In the genomic region with DNA sequence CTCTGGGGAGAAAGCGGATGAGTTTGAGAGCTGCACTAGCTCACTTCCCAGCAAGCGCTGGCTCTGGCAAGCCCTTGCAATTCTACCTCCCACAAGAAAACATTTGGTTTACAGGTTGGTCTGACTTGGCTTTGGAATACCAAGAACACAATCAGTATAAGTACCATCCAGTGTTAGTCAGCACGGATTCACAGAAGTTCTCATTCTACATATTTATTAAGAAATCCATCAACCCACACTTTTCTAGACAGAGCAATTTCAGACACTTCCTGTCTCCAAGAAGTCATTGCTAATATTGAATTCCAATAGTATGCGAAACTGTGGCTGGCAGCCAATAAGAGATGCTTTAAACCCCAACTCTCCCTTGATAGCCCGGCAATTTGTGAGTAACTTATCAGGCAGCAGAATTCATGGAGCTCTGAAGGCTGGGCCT, we compare ENCODE assay signal across 14 cellular contexts. TPM values are rescaled to one million over a fixed set of nuclear protein-coding genes. Genes with fewer than 3 reads are reported as not detected.
DNase-seq lines count a peak whose midpoint lies in the region; ATAC-seq, FAIRE-seq and TF ChIP-seq lines count a peak whose summit lies in the region.
"Had no signal": no experiment of that assay in that cellular context is flagged by ENCODE, and none has a peak within 500 bp of the region (broad histone marks: within the 10 kb centered on the region; RNA-seq: fewer than 3 reads in every experiment).

No MANE protein-coding gene starts in this region.

- intact Hi-C loops in left ventricle myocardium inferior (cut with micrococcal nuclease): loop anchor here (10.0 kb wide), 1 partner anchor 313 kb away; no protein-coding TSS in a partner anchor

- H3K9ac ChIP-seq in astrocyte (ENCODE audit: low read length): peak overlapping the region; percentile 29

- TF ChIP-seq CTCF in left ventricle myocardium inferior (IDR thresholded peaks at IDR 0.05; ENCODE audit: borderline replicate concordance) (no peak), right atrium auricular region (IDR thresholded peaks at IDR 0.05) (no peak), astrocyte (IDR thresholded peaks at IDR 0.05; ENCODE audit: insufficient read depth, low read depth, low read length) (no peak), fibroblast of villous mesenchyme (IDR thresholded peaks at IDR 0.05; ENCODE audit: insufficient read depth, low read depth, low read length) (no peak)

- H3K36me3 Mint-ChIP-seq in astrocyte (ENCODE audit: low read depth, unreplicated experiment): no peaks in the 10 kb centered on the region
- H3K36me3 Mint-ChIP-seq: natural killer cell treated with Interleukin-12 subunit alpha and Interleukin-12 subunit beta and Interleukin-15 and Interleukin-18, amount 100 ng/mL, for 72 hours had no signal

- H3K27ac Mint-ChIP-seq in astrocyte (ENCODE audit: unreplicated experiment): peak overlapping the region; percentile 67
- H3K27ac Mint-ChIP-seq: natural killer cell treated with Interleukin-12 subunit alpha and Interleukin-12 subunit beta and Interleukin-15 and Interleukin-18, amount 100 ng/mL, for 72 hours had no signal

- H4K20me1 ChIP-seq in astrocyte (ENCODE audit: insufficient read depth, low read length): no peaks in the 10 kb centered on the region

- no peaks in the 10 kb centered on the region for H3K9me3 Mint-ChIP-seq in astrocyte (ENCODE audit: unreplicated experiment)
- H3K9me3 Mint-ChIP-seq: natural killer cell treated with Interleukin-12 subunit alpha and Interleukin-12 subunit beta and Interleukin-15 and Interleukin-18, amount 100 ng/mL, for 72 hours had no signal

- peaks cover 10% of the 10 kb centered on the region for H3K4me1 Mint-ChIP-seq in astrocyte (ENCODE audit: low read depth, unreplicated experiment)

- H3K27ac ChIP-seq in left ventricle myocardium inferior (replicated peaks) (peak overlapping the region; percentile 31), right atrium auricular region (no peak overlapping the region), astrocyte (ENCODE audit: low read depth, low read length) (peak overlapping the region; percentile 48)
- H3K27ac ChIP-seq: right lobe of liver, SK-N-MC, stomach had no signal

- peak overlapping the region; percentile 46 for H3K4me2 ChIP-seq in astrocyte (ENCODE audit: low read length)

- no peak overlapping the region for H3K4me3 ChIP-seq in left ventricle myocardium inferior
- no peak overlapping the region for H3K4me3 ChIP-seq in right atrium auricular region
- H3K4me3 ChIP-seq in astrocyte (ENCODE audit: insufficient read depth, low read depth, low read length): no peak overlapping the region
- no peak overlapping the region for H3K4me3 ChIP-seq in fibroblast of villous mesenchyme (ENCODE audit: low read depth, low read length)
- H3K4me3 ChIP-seq: right lobe of liver, SK-N-MC, stomach had no signal

- H2AFZ ChIP-seq in astrocyte (ENCODE audit: low read depth, low read length): peak overlapping the region; percentile 11

- DNase-seq in left ventricle myocardium inferior (no peak), right atrium auricular region (ENCODE audit: low spot score) (no peak), astrocyte (ENCODE audit: low read depth) (peak; percentile 97), fibroblast of villous mesenchyme (ENCODE audit: low read depth) (peak; percentile 17), KG1 (lab: John Stamatoyannopoulos, UW) (no peak), NCI-H510A (lab: John Stamatoyannopoulos, UW) (no peak), putamen (ENCODE audit: low spot score) (no peak)
- DNase-seq: activated gamma-delta T cell treated with Interleukin-2 at 50 U/mL for 16 hours; central memory CD4-positive, alpha-beta T cell; right lobe of liver; stomach had no signal

- no peaks in the 10 kb centered on the region for H3K79me2 ChIP-seq in astrocyte (ENCODE audit: insufficient read depth, low read length)

- H3K36me3 ChIP-seq in left ventricle myocardium inferior (no peaks in the 10 kb centered on the region), right atrium auricular region (no peaks in the 10 kb centered on the region), astrocyte (ENCODE audit: insufficient read depth, low read length) (no peaks in the 10 kb centered on the region)
- H3K36me3 ChIP-seq: right lobe of liver, stomach had no signal

- H3K9me3 ChIP-seq in left ventricle myocardium inferior (replicated peaks) (no peaks in the 10 kb centered on the region), right atrium auricular region (no peaks in the 10 kb centered on the region), astrocyte (ENCODE audit: insufficient read depth, low read depth, low read length) (no peaks in the 10 kb centered on the region)
- H3K9me3 ChIP-seq: right lobe of liver, stomach had no signal

- FAIRE-seq in astrocyte (lab: Jason Lieb, UNC): peak; percentile 89

- ATAC-seq in HG03565 (IDR thresholded peaks at IDR 0.05; ENCODE audit: unreplicated experiment): no peak
- ATAC-seq: natural killer cell treated with Interleukin-12 subunit alpha and Interleukin-12 subunit beta and Interleukin-15 and Interleukin-18, amount 100 ng/mL, for 72 hours; right lobe of liver had no signal

- peaks cover 43% of the 10 kb centered on the region for H3K27me3 ChIP-seq in left ventricle myocardium inferior (ENCODE audit: low read depth)
- H3K27me3 ChIP-seq in right atrium auricular region: no peaks in the 10 kb centered on the region
- peaks cover 4% of the 10 kb centered on the region for H3K27me3 ChIP-seq in astrocyte (ENCODE audit: insufficient read depth, low read length)
- H3K27me3 ChIP-seq: right lobe of liver had no signal

- H3K4me1 ChIP-seq in left ventricle myocardium inferior: peaks cover 8% of the 10 kb centered on the region
- H3K4me1 ChIP-seq in right atrium auricular region: no peaks in the 10 kb centered on the region
- H3K4me1 ChIP-seq in astrocyte (ENCODE audit: insufficient read depth, low read length): peaks cover 20% of the 10 kb centered on the region
- H3K4me1 ChIP-seq: right lobe of liver had no signal

- no peaks in the 10 kb centered on the region for H3K27me3 Mint-ChIP-seq in astrocyte (ENCODE audit: low read depth, unreplicated experiment)

- no peak overlapping the region for H3K4me3 Mint-ChIP-seq in astrocyte (ENCODE audit: unreplicated experiment)
- H3K4me3 Mint-ChIP-seq: natural killer cell treated with Interleukin-12 subunit alpha and Interleukin-12 subunit beta and Interleukin-15 and Interleukin-18, amount 100 ng/mL, for 72 hours had no signal

RNA-seq across cellular contexts. Expression of a gene that starts 59.5 kb away (rescaled TPM):
- total RNA-seq in left ventricle myocardium inferior (12.6 TPM), right atrium auricular region (10 to 100 TPM; 11.8 to 14.4 TPM), astrocyte (19.7 and 25.8 TPM in 2 replicates), fibroblast of villous mesenchyme (9.0 and 14.2 TPM in 2 replicates)
- total RNA-seq: natural killer cell treated with Interleukin-12 subunit alpha and Interleukin-12 subunit beta and Interleukin-15 and Interleukin-18, amount 100 ng/mL, for 72 hours had no signal

Comparison
In these comparisons a context has a peak if more than half of its experiments do, and no peak if none do; other contexts are left out.
1. H3K27ac ChIP-seq: peak in left ventricle myocardium inferior (single experiment) and astrocyte (single experiment); none in right atrium auricular region (0 of 2).
2. DNase-seq: peak in astrocyte (single experiment) and fibroblast of villous mesenchyme (single experiment); none in left ventricle myocardium inferior (single experiment), right atrium auricular region (single experiment), KG1 (single experiment), NCI-H510A (single experiment) and putamen (single experiment).